In the genomic region with DNA sequence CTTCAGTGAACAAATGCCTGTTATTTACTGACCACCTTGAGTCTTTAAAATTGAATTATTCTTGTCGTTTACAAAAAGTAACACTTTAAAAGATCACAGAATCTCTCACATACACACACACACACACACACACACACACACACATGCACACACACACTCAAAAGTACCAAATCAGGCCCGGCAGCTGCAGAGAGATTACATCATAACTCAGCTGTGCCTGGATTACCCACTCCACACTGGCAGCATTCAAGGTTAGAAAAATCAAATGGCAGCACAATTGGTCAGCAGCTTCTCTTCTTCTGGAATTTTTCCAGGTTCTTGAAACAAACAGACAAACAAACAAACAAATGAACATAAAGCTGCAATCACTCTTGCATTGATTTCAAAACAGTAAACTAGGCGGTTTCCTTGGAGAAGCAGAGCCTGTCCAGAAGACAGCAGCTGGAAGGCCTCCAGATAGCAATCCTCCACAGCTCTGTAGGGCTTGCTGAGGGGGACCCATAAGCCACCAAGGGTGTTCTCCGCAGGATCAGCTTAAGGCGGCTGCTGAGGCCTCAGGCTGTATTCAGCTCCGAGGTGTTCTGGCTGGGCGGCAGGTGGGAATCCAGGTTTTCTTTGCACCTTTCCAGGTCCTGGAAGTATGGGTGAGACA, we compare ENCODE assay signal across 11 cellular contexts. TPM values are rescaled to one million over a fixed set of nuclear protein-coding genes. Genes with fewer than 3 reads are reported as not detected.
DNase-seq lines count a peak whose midpoint lies in the region; ATAC-seq lines count a peak whose summit lies in the region.
"Had no signal": no experiment of that assay in that cellular context is flagged by ENCODE, and none has a peak within 500 bp of the region (broad histone marks: within the 10 kb centered on the region; RNA-seq: fewer than 3 reads in every experiment).

No MANE protein-coding gene starts in this region.

- no peak overlapping the region for H2BK120ac ChIP-seq in mesenchymal stem cell (ENCODE audit: low read depth, low read length)

- H3K9me3 ChIP-seq in mesenchymal stem cell (ENCODE audit: control insufficient read depth, low read length), result no peaks in the 10 kb centered on the region

- H4K91ac ChIP-seq in mesenchymal stem cell (ENCODE audit: low read length), result no peak overlapping the region

- DNase-seq in DMS79 treated with DMSO at 0.1 percent for 48 hours (lab: John Stamatoyannopoulos, UW) (peak; percentile 51), NCI-H2107 treated with DMSO at 0.1 percent for 48 hours (lab: John Stamatoyannopoulos, UW; ENCODE audit: unreplicated experiment) (peak; percentile 66), caudate nucleus (lab: John Stamatoyannopoulos, UW) (peak in 55 of 61 donors; percentile 14 to 87 (median 63)), mesenchymal stem cell (peak; percentile 46), H7 (no peak), mesenteric fat pad (ENCODE audit: low spot score) (no peak)
- DNase-seq: kidney glomerular epithelial cell, NCI-H1092 treated with DMSO at 0.1 percent for 48 hours had no signal

- H3K14ac ChIP-seq in mesenchymal stem cell (ENCODE audit: low read length in 2 of 2), result no peak overlapping the region

- H2BK5ac ChIP-seq in mesenchymal stem cell (ENCODE audit: low read depth, low read length, poor library complexity, severe bottlenecking), result no peak overlapping the region

- H3K9ac ChIP-seq in mesenchymal stem cell (ENCODE audit: low read length), result peak overlapping the region; percentile 22

- H2BK15ac ChIP-seq in mesenchymal stem cell (ENCODE audit: low read depth, poor library complexity, severe bottlenecking), result no peak overlapping the region

- H3K79me1 ChIP-seq in mesenchymal stem cell (replicated peaks; ENCODE audit: low read length, poor library complexity, severe bottlenecking), result peaks cover 30% of the 10 kb centered on the region

- no peak overlapping the region for H2AK5ac ChIP-seq in mesenchymal stem cell (ENCODE audit: low read length, severe bottlenecking)

- H3K36me3 ChIP-seq in mesenchymal stem cell (ENCODE audit: control insufficient read depth in 1 of 2, insufficient read depth in 2 of 2, low read depth in 1 of 2, low read length in 2 of 2) (peaks cover 21 to 37% of the 10 kb centered on the region in 2 experiments), H7 (replicated peaks; ENCODE audit: control insufficient read depth, insufficient read depth, low read length) (no peaks in the 10 kb centered on the region; the same call in 1 of the 2 replicates)

- peaks cover 3% of the 10 kb centered on the region for H3K4me1 ChIP-seq in mesenchymal stem cell (ENCODE audit: control insufficient read depth, insufficient read depth, low read depth, low read length)

- H3K4ac ChIP-seq in mesenchymal stem cell (ENCODE audit: low read depth in 1 of 2, low read length in 2 of 2), result no peak overlapping the region

- 80% methylated on average over 7 of the region's 7 CpGs for WGBS in mesenchymal stem cell

- H3K23ac ChIP-seq in mesenchymal stem cell (ENCODE audit: low read length in 2 of 2), result no peak overlapping the region

- H3K27me3 ChIP-seq in mesenchymal stem cell (ENCODE audit: control insufficient read depth in 1 of 2, insufficient read depth in 1 of 2, low read length in 2 of 2), result no peaks in the 10 kb centered on the region
- H3K27me3 ChIP-seq in H7 (ENCODE audit: control insufficient read depth, insufficient read depth, low read length), result no peaks in the 10 kb centered on the region

- H2AFZ ChIP-seq in mesenchymal stem cell (ENCODE audit: low read depth, low read length), result no peak overlapping the region

- H3K18ac ChIP-seq in mesenchymal stem cell (ENCODE audit: low read depth in 1 of 2, low read length in 2 of 2), result no peak overlapping the region

- H4K8ac ChIP-seq in mesenchymal stem cell (ENCODE audit: low read length), result no peak overlapping the region

- ATAC-seq in GM21515 (IDR thresholded peaks at IDR 0.05; ENCODE audit: unreplicated experiment), result no peak
- no peak for ATAC-seq in GM18520 (IDR thresholded peaks at IDR 0.05; ENCODE audit: unreplicated experiment)
- ATAC-seq: WTC11 had no signal

- peak overlapping the region; percentile 79 for H3K27ac ChIP-seq in caudate nucleus (ENCODE audit: low read depth, low read length)
- H3K27ac ChIP-seq in mesenchymal stem cell (ENCODE audit: low read length, poor library complexity, severe bottlenecking), result no peak overlapping the region

- no peak overlapping the region for H3K4me2 ChIP-seq in mesenchymal stem cell (ENCODE audit: low read length, poor library complexity, severe bottlenecking)

- H3K4me3 ChIP-seq in mesenchymal stem cell (ENCODE audit: insufficient read depth in 1 of 2, low read depth in 1 of 2, low read length in 2 of 2) (no peak overlapping the region), H7 (ENCODE audit: insufficient read depth, low read depth, low read length) (no peak overlapping the region)

- no peak overlapping the region for H2BK12ac ChIP-seq in mesenchymal stem cell (ENCODE audit: low read length in 2 of 2)

RNA-seq across cellular contexts. Expression of a gene that starts 24.5 kb away (rescaled TPM):
- polyA plus RNA-seq in mesenchymal stem cell (2013, experiment 1 of 2), result 38.9 TPM
- 43.0 TPM for polyA plus RNA-seq in mesenchymal stem cell (2013, experiment 2 of 2)
- total RNA-seq in H7 (2014; rRNA removed; shearing (Covaris generic)), result 20.1 and 27.0 TPM in 2 replicates
- total RNA-seq in mesenteric fat pad, result 24.0 TPM

Comparison
In these comparisons a context has a peak if more than half of its experiments do, and no peak if none do; other contexts are left out.
1. DNase-seq: peak in DMS79 treated with DMSO at 0.1 percent for 48 hours (single experiment), NCI-H2107 treated with DMSO at 0.1 percent for 48 hours (single experiment), caudate nucleus (55 of 61) and mesenchymal stem cell (single experiment); none in H7 (single experiment) and mesenteric fat pad (single experiment).